ENCODE assay signal across 8 cellular contexts in genomic region chr1:150629115-150629928, GRCh38. TPM values are rescaled to one million over a fixed set of nuclear protein-coding genes. Genes with fewer than 3 reads are reported as not detected.
A peak's percentile ranks its signal among the peaks of the same experiment; 100 is the strongest.
DNase-seq lines count a peak whose midpoint lies in the region; ATAC-seq and TF ChIP-seq lines count a peak whose summit lies in the region.

A gene with protein sequence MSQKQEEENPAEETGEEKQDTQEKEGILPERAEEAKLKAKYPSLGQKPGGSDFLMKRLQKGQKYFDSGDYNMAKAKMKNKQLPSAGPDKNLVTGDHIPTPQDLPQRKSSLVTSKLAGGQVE (minus strand): TSS chr1:150629612. CDS start chr1:150629470, 142 bp downstream.

- H3K27ac ChIP-seq in upper lobe of right lung = peak within 1 kb of the TSS; percentile 93

- DNase-seq in NCI-H1694 (lab: John Stamatoyannopoulos, UW) = peak; percentile 100
- DNase-seq in amniotic stem cell (lab: John Stamatoyannopoulos, UW) = peak; percentile 97
- DNase-seq in left cardiac atrium = peak; percentile 97
- peak; percentile 99 for DNase-seq in posterior vena cava (ENCODE audit: low spot score)
- DNase-seq in upper lobe of right lung = peak; percentile 98

- H3K9me3 ChIP-seq in upper lobe of right lung = no peaks in the 10 kb centered on the region

- no peak for TF ChIP-seq CTCF in upper lobe of right lung (IDR thresholded peaks at IDR 0.05)

- peak; percentile 91 for ATAC-seq in GM18498 (IDR thresholded peaks at IDR 0.05; ENCODE audit: unreplicated experiment)
- ATAC-seq in HG02885 (IDR thresholded peaks at IDR 0.05; ENCODE audit: poor library complexity, unreplicated experiment) = peak; percentile 92
- peak; percentile 97 to 98 for ATAC-seq in left cardiac atrium
- ATAC-seq in upper lobe of right lung = peak; percentile 96

- peaks cover 16% of the 10 kb centered on the region for H3K4me1 ChIP-seq in upper lobe of right lung

- intact Hi-C loops in T-helper 1 cell treated with Interleukin-12 subunit alpha and Interleukin-12 subunit beta and Interleukin-4 antibody, amounts not matched to agents 30 ng/mL and 1 ng/mL, for 36 hours (cut with micrococcal nuclease) = loop anchor here (1.0 to 5.0 kb wide), 16 partner anchors 8 to 528 kb away; partner anchors contain the start of genes ANP32E, APH1A, ARNT and CTSS
- intact Hi-C loops in left cardiac atrium (cut with DNase I) = no loop called here
- intact Hi-C loops in posterior vena cava (cut with DNase I) = no loop called here
- intact Hi-C loops in upper lobe of right lung (cut with DNase I) = loop anchor here (10.0 kb wide), 1 partner anchor 55 kb away; the partner anchor contains the start of gene MCL1

- H3K4me3 ChIP-seq in upper lobe of right lung = peak within 1 kb of the TSS; percentile 78

- peaks cover 33% of the 10 kb centered on the region for H3K36me3 ChIP-seq in upper lobe of right lung

- no peaks in the 10 kb centered on the region for H3K27me3 ChIP-seq in upper lobe of right lung

RNA-seq across cellular contexts. Expression of the gene that starts here (rescaled TPM):
- total RNA-seq in T-helper 1 cell treated with Interleukin-12 subunit alpha and Interleukin-12 subunit beta and Interleukin-4 antibody, amounts not matched to agents 30 ng/mL and 1 ng/mL, for 36 hours = 205 and 206 TPM in 2 replicates
- total RNA-seq in left cardiac atrium = 100 to 1,000 TPM; 115 to 125 TPM
- total RNA-seq in posterior vena cava = 100 to 1,000 TPM; 149 to 156 TPM
- 188 TPM for total RNA-seq in upper lobe of right lung

Comparison
In these comparisons a context has a peak if more than half of its experiments do, and no peak if none do; other contexts are left out.
1. Peak in every context shown above with its lines: DNase-seq, ATAC-seq, H3K4me3 ChIP-seq and H3K27ac ChIP-seq.
2. intact Hi-C loops: an anchor here in T-helper 1 cell treated with Interleukin-12 subunit alpha and Interleukin-12 subunit beta and Interleukin-4 antibody, amounts not matched to agents 30 ng/mL and 1 ng/mL, for 36 hours (1.0 to 5.0 kb wide) and upper lobe of right lung (10.0 kb wide); none called in left cardiac atrium and posterior vena cava.